1 cellular context compared by ENCODE assay signal in genomic region chr6:116462516-116462915, GRCh38.
TF ChIP-seq lines count a peak whose summit lies in the region.

No MANE protein-coding gene starts in this region.

TF ChIP-seq in WTC11, 78 proteins besides CTCF, POLR2A, EP300 and RAD21 (continued from another document):
- TF ChIP-seq, protein P1, sequence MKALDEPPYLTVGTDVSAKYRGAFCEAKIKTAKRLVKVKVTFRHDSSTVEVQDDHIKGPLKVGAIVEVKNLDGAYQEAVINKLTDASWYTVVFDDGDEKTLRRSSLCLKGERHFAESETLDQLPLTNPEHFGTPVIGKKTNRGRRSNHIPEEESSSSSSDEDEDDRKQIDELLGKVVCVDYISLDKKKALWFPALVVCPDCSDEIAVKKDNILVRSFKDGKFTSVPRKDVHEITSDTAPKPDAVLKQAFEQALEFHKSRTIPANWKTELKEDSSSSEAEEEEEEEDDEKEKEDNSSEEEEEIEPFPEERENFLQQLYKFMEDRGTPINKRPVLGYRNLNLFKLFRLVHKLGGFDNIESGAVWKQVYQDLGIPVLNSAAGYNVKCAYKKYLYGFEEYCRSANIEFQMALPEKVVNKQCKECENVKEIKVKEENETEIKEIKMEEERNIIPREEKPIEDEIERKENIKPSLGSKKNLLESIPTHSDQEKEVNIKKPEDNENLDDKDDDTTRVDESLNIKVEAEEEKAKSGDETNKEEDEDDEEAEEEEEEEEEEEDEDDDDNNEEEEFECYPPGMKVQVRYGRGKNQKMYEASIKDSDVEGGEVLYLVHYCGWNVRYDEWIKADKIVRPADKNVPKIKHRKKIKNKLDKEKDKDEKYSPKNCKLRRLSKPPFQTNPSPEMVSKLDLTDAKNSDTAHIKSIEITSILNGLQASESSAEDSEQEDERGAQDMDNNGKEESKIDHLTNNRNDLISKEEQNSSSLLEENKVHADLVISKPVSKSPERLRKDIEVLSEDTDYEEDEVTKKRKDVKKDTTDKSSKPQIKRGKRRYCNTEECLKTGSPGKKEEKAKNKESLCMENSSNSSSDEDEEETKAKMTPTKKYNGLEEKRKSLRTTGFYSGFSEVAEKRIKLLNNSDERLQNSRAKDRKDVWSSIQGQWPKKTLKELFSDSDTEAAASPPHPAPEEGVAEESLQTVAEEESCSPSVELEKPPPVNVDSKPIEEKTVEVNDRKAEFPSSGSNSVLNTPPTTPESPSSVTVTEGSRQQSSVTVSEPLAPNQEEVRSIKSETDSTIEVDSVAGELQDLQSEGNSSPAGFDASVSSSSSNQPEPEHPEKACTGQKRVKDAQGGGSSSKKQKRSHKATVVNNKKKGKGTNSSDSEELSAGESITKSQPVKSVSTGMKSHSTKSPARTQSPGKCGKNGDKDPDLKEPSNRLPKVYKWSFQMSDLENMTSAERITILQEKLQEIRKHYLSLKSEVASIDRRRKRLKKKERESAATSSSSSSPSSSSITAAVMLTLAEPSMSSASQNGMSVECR (CRISPR knock-in tag; IDR thresholded peaks at IDR 0.05; ENCODE audit: borderline replicate concordance) = no peak
- TF ChIP-seq NR1H2 (CRISPR knock-in tag; IDR thresholded peaks at IDR 0.05) (no peak), TEAD4 (CRISPR knock-in tag; IDR thresholded peaks at IDR 0.05) (no peak), SMAD3 (CRISPR knock-in tag; IDR thresholded peaks at IDR 0.05; ENCODE audit: borderline replicate concordance) (no peak), JAZF1 (CRISPR knock-in tag; IDR thresholded peaks at IDR 0.05) (no peak), ZNF232 (CRISPR knock-in tag; IDR thresholded peaks at IDR 0.05) (no peak), ESRRA (CRISPR knock-in tag; IDR thresholded peaks at IDR 0.05; ENCODE audit: borderline replicate concordance) (no peak), ELF4 (CRISPR knock-in tag; IDR thresholded peaks at IDR 0.05; ENCODE audit: low read depth) (no peak), NR3C1 (CRISPR knock-in tag; conservative IDR thresholded peaks at IDR 0.05; ENCODE audit: low read depth) (no peak), PREB (CRISPR knock-in tag; IDR thresholded peaks at IDR 0.05; ENCODE audit: borderline replicate concordance) (no peak), ZBTB21 (CRISPR knock-in tag; IDR thresholded peaks at IDR 0.05; ENCODE audit: borderline replicate concordance) (no peak)
- TF ChIP-seq, protein P2, sequence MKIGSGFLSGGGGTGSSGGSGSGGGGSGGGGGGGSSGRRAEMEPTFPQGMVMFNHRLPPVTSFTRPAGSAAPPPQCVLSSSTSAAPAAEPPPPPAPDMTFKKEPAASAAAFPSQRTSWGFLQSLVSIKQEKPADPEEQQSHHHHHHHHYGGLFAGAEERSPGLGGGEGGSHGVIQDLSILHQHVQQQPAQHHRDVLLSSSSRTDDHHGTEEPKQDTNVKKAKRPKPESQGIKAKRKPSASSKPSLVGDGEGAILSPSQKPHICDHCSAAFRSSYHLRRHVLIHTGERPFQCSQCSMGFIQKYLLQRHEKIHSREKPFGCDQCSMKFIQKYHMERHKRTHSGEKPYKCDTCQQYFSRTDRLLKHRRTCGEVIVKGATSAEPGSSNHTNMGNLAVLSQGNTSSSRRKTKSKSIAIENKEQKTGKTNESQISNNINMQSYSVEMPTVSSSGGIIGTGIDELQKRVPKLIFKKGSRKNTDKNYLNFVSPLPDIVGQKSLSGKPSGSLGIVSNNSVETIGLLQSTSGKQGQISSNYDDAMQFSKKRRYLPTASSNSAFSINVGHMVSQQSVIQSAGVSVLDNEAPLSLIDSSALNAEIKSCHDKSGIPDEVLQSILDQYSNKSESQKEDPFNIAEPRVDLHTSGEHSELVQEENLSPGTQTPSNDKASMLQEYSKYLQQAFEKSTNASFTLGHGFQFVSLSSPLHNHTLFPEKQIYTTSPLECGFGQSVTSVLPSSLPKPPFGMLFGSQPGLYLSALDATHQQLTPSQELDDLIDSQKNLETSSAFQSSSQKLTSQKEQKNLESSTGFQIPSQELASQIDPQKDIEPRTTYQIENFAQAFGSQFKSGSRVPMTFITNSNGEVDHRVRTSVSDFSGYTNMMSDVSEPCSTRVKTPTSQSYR (CRISPR knock-in tag; IDR thresholded peaks at IDR 0.05) = no peak
- TF ChIP-seq, protein P3, sequence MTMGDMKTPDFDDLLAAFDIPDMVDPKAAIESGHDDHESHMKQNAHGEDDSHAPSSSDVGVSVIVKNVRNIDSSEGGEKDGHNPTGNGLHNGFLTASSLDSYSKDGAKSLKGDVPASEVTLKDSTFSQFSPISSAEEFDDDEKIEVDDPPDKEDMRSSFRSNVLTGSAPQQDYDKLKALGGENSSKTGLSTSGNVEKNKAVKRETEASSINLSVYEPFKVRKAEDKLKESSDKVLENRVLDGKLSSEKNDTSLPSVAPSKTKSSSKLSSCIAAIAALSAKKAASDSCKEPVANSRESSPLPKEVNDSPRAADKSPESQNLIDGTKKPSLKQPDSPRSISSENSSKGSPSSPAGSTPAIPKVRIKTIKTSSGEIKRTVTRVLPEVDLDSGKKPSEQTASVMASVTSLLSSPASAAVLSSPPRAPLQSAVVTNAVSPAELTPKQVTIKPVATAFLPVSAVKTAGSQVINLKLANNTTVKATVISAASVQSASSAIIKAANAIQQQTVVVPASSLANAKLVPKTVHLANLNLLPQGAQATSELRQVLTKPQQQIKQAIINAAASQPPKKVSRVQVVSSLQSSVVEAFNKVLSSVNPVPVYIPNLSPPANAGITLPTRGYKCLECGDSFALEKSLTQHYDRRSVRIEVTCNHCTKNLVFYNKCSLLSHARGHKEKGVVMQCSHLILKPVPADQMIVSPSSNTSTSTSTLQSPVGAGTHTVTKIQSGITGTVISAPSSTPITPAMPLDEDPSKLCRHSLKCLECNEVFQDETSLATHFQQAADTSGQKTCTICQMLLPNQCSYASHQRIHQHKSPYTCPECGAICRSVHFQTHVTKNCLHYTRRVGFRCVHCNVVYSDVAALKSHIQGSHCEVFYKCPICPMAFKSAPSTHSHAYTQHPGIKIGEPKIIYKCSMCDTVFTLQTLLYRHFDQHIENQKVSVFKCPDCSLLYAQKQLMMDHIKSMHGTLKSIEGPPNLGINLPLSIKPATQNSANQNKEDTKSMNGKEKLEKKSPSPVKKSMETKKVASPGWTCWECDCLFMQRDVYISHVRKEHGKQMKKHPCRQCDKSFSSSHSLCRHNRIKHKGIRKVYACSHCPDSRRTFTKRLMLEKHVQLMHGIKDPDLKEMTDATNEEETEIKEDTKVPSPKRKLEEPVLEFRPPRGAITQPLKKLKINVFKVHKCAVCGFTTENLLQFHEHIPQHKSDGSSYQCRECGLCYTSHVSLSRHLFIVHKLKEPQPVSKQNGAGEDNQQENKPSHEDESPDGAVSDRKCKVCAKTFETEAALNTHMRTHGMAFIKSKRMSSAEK (CRISPR knock-in tag; IDR thresholded peaks at IDR 0.05; ENCODE audit: borderline replicate concordance) = no peak
- TF ChIP-seq, protein P4, sequence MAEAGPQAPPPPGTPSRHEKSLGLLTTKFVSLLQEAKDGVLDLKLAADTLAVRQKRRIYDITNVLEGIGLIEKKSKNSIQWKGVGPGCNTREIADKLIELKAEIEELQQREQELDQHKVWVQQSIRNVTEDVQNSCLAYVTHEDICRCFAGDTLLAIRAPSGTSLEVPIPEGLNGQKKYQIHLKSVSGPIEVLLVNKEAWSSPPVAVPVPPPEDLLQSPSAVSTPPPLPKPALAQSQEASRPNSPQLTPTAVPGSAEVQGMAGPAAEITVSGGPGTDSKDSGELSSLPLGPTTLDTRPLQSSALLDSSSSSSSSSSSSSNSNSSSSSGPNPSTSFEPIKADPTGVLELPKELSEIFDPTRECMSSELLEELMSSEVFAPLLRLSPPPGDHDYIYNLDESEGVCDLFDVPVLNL (CRISPR knock-in tag; IDR thresholded peaks at IDR 0.05; ENCODE audit: borderline replicate concordance, low read depth) = no peak
